12 cellular contexts compared by ENCODE assay signal in the genomic region with DNA sequence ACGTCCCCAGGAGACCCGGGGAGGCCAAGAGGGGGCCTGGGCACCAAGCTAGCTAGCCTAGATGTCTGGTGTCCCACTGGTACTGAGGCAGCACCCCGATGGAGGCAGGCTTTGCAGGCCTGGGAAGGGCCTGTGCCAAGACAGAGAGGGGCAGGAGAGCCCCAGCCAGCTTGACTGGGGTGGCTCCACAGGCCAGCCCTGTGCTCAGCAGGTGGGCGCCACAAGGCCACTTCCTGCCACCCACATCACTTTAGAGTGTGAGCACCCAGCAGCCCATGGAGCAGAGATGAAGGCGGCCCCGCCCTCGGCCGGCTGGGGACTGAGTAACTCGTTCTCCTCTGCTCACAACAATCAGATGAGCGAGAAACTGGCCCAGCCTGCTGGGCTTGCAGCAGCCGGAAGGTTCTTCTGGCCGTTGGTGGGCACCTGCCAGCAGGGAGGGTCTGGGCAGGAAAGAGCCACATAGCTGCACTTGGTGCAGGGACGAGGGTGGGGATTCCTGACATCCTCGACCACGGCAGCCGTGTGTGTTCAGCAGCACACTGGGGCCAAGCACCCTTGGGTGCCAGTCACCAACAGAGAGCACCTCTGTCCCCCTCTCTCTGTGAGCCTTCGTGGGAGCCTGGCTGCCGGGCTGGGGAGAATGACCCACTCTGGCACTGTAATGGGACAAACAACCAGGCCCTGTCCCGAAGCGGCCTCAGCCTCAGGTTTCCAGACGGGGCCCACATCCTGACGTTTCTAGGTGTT. TPM values are rescaled to one million over a fixed set of nuclear protein-coding genes. Genes with fewer than 3 reads are reported as not detected.
DNase-seq lines count a peak whose midpoint lies in the region; ATAC-seq and TF ChIP-seq lines count a peak whose summit lies in the region.
"Had no signal": no experiment of that assay in that cellular context is flagged by ENCODE, and none has a peak within 500 bp of the region (broad histone marks: within the 10 kb centered on the region; RNA-seq: fewer than 3 reads in every experiment).

No MANE protein-coding gene starts in this region.

- no peaks in the 10 kb centered on the region for H3K9me3 ChIP-seq in naive thymus-derived CD4-positive, alpha-beta T cell (ENCODE audit: control insufficient read depth in 2 of 3, low read length in 3 of 3)
- H3K9me3 ChIP-seq: SK-N-SH had no signal

- H3K36me3 Mint-ChIP-seq in naive thymus-derived CD4-positive, alpha-beta T cell = no peaks in the 10 kb centered on the region

- intact Hi-C loops in naive thymus-derived CD4-positive, alpha-beta T cell (cut with micrococcal nuclease) = no loop called here

- POLR2A ChIA-PET in naive thymus-derived CD4-positive, alpha-beta T cell (lab: Charles Lee) = interaction anchor here (0.5 kb wide), 1 partner anchor 879 kb away, joined by 4 read pairs; no protein-coding TSS in a partner anchor

- in situ Hi-C loops in brain microvascular endothelial cell (cut with HindIII; ENCODE audit: low pct_ligation_motif_present, low sequenced_read_pairs) = no loop called here

- peak; percentile 39 for ATAC-seq in naive thymus-derived CD4-positive, alpha-beta T cell
- no peak for ATAC-seq in GM21825 (IDR thresholded peaks at IDR 0.05; ENCODE audit: unreplicated experiment)

- H3K4me3 ChIP-seq in brain microvascular endothelial cell (ENCODE audit: low read depth, low read length) = no peak overlapping the region
- no peak overlapping the region for H3K4me3 ChIP-seq in naive thymus-derived CD4-positive, alpha-beta T cell (ENCODE audit: low read length)

- peaks cover 0 to 52% (median 31%) of the 10 kb centered on the region in 7 donors for H3K4me1 Mint-ChIP-seq in naive thymus-derived CD4-positive, alpha-beta T cell
- H3K4me1 Mint-ChIP-seq: activated CD4-positive, alpha-beta T cell treated with anti-CD3 and anti-CD28 coated beads, Interleukin-2, amount 10 ng/mL, durations not matched to agents 24 days and 14 days had no signal

- peak overlapping the region in 1 of 10 donors; percentile 25 for H3K4me3 Mint-ChIP-seq in naive thymus-derived CD4-positive, alpha-beta T cell
- H3K4me3 Mint-ChIP-seq: activated CD4-positive, alpha-beta T cell treated with anti-CD3 and anti-CD28 coated beads, Interleukin-2, amount 10 ng/mL, durations not matched to agents 24 days and 14 days had no signal

- H3K27ac ChIP-seq in brain microvascular endothelial cell = no peak overlapping the region
- no peak overlapping the region for H3K27ac ChIP-seq in naive thymus-derived CD4-positive, alpha-beta T cell (ENCODE audit: low read depth, low read length)

- no peaks in the 10 kb centered on the region for H3K9me3 Mint-ChIP-seq in naive thymus-derived CD4-positive, alpha-beta T cell
- H3K9me3 Mint-ChIP-seq: activated CD4-positive, alpha-beta T cell treated with anti-CD3 and anti-CD28 coated beads, Interleukin-2, amount 10 ng/mL, durations not matched to agents 24 days and 14 days had no signal

- no peaks in the 10 kb centered on the region for H3K27me3 ChIP-seq in brain microvascular endothelial cell (replicated peaks)
- no peaks in the 10 kb centered on the region for H3K27me3 ChIP-seq in naive thymus-derived CD4-positive, alpha-beta T cell (ENCODE audit: control insufficient read depth in 2 of 2, insufficient read depth in 2 of 2, low read length in 2 of 2)

- H3K27ac Mint-ChIP-seq in naive thymus-derived CD4-positive, alpha-beta T cell = no peak overlapping the region
- H3K27ac Mint-ChIP-seq: activated CD4-positive, alpha-beta T cell treated with anti-CD3 and anti-CD28 coated beads, Interleukin-2, amount 10 ng/mL, durations not matched to agents 24 days and 14 days had no signal

- DNase-seq in activated gamma-delta T cell treated with Interleukin-2 at 50 U/mL for 16 hours = peak; percentile 59
- DNase-seq in activated gamma-delta T cell (lab: John Stamatoyannopoulos, UW) = no peak
- peak; percentile 32 for DNase-seq in brain microvascular endothelial cell
- no peak for DNase-seq in naive thymus-derived CD4-positive, alpha-beta T cell
- DNase-seq in ureter (ENCODE audit: low spot score) = peak; percentile 82
- no peak for DNase-seq in HuH-7.5 (ENCODE audit: low spot score)
- DNase-seq in amygdala (lab: John Stamatoyannopoulos, UW) = no peak
- DNase-seq: activated CD4-positive, alpha-beta T cell treated with anti-CD3 and anti-CD28 coated beads, Interleukin-2, amount 10 ng/mL, durations not matched to agents 24 days and 14 days; effector CD8-positive, alpha-beta T cell; NCI-H524 treated with DMSO at 0.1 percent for 48 hours; SK-N-SH had no signal

- no peak for TF ChIP-seq CTCF in brain microvascular endothelial cell (IDR thresholded peaks at IDR 0.05; ENCODE audit: low read depth, low read length, missing control alignments)

- H3K27me3 Mint-ChIP-seq in naive thymus-derived CD4-positive, alpha-beta T cell = peaks cover 0 to 30% (median 8%) of the 10 kb centered on the region in 5 donors

- CTCF ChIA-PET in naive thymus-derived CD4-positive, alpha-beta T cell (lab: Charles Lee) = no interaction called here

- no peaks in the 10 kb centered on the region for H3K4me1 ChIP-seq in naive thymus-derived CD4-positive, alpha-beta T cell (ENCODE audit: control insufficient read depth in 2 of 2, insufficient read depth in 2 of 2, low read length in 2 of 2)

- no peaks in the 10 kb centered on the region for H3K36me3 ChIP-seq in brain microvascular endothelial cell (replicated peaks)
- no peaks in the 10 kb centered on the region for H3K36me3 ChIP-seq in naive thymus-derived CD4-positive, alpha-beta T cell (ENCODE audit: control insufficient read depth in 2 of 3, insufficient read depth in 3 of 3, low read length in 3 of 3)

RNA-seq across cellular contexts. Expression of a gene that starts 7.6 kb away (rescaled TPM):
- total RNA-seq in naive thymus-derived CD4-positive, alpha-beta T cell = 10 to 100 TPM in 2 of 5 experiments, 1 to 10 TPM in 3; 3.7 to 76.7 (median 6.5) TPM
- polyA plus RNA-seq in naive thymus-derived CD4-positive, alpha-beta T cell = 1 to 10 TPM in 1 of 2 donors, under 1 TPM in 1; 0.51 to 2.7 TPM
- 84.3 TPM for total RNA-seq in ureter

Comparison
In these comparisons a context has a peak if more than half of its experiments do, and no peak if none do; other contexts are left out.
1. DNase-seq: peak in activated gamma-delta T cell treated with Interleukin-2 at 50 U/mL for 16 hours (single experiment), brain microvascular endothelial cell (single experiment) and ureter (single experiment); none in activated gamma-delta T cell (single experiment), naive thymus-derived CD4-positive, alpha-beta T cell (0 of 9), HuH-7.5 (single experiment) and amygdala (0 of 56).